In the genomic region with DNA sequence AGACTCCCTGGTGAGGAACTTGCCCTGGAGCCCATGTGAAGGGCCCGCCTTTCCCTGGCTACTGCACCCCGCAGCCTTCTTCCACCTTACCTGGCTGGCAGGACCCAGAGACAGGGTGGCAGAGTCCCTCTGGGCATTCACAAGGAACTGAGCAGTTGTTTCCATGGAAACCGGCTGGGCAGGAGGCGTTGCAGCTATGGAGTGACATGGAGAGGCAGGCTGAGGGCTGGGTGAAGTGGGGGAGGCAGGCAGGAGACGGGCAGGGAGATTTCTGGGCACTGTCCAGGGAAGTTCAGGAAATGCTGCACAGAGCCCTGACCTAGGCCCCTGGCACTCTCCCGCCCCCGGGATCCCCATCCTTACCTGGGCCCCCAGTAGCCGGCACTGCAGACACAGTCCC, we compare ENCODE assay signal across 18 cellular contexts. TPM values are rescaled to one million over a fixed set of nuclear protein-coding genes. Genes with fewer than 3 reads are reported as not detected.
A peak's percentile ranks its signal among the peaks of the same experiment; 100 is the strongest.
DNase-seq lines count a peak whose midpoint lies in the region; ATAC-seq, FAIRE-seq and TF ChIP-seq lines count a peak whose summit lies in the region.
"Had no signal": no experiment of that assay in that cellular context is flagged by ENCODE, and none has a peak within 500 bp of the region (broad histone marks: within the 10 kb centered on the region; RNA-seq: fewer than 3 reads in every experiment).

No MANE protein-coding gene starts in this region.

- no peaks in the 10 kb centered on the region for H3K27me3 Mint-ChIP-seq in MCF 10A (ENCODE audit: insufficient read depth, unreplicated experiment)
- no peaks in the 10 kb centered on the region for H3K27me3 Mint-ChIP-seq in stimulated activated memory B cell treated with anti-CD40 and anti-IgM and Interleukin-4, amounts not matched to agents 10 μg/mL and 1 μg/mL and 100 μg/mL, for 72 hours
- peaks cover 4 to 10% (median 9%) of the 10 kb centered on the region in 3 donors for H3K27me3 Mint-ChIP-seq in immature natural killer cell (ENCODE audit: low read depth in 3 of 3)
- H3K27me3 Mint-ChIP-seq: activated CD4-positive, alpha-beta T cell treated with anti-CD3 and anti-CD28 coated beads for 36 hours; activated naive CD8-positive, alpha-beta T cell; T-helper 17 cell had no signal

- no peak for FAIRE-seq in GM12892 (lab: Jason Lieb, UNC)
- FAIRE-seq: small intestine had no signal

- in situ Hi-C loops in T47D (cut with HindIII; ENCODE audit: low pct_unique_long_range_greater_than_20kb, low sequenced_read_pairs) = no loop called here

- no TSS peak for BruUV-seq in MCF 10A (replicated peaks; lab: Mats Ljungman, UMichigan)

- intact Hi-C loops in MCF 10A (cut with micrococcal nuclease) = no loop called here

- H3K4me3 Mint-ChIP-seq in MCF 10A (ENCODE audit: unreplicated experiment) (no peak overlapping the region), immature natural killer cell (no peak overlapping the region)
- no peak overlapping the region for H3K4me3 Mint-ChIP-seq in stimulated activated memory B cell treated with anti-CD40 and anti-IgM and Interleukin-4, amounts not matched to agents 10 μg/mL and 1 μg/mL and 100 μg/mL, for 72 hours
- H3K4me3 Mint-ChIP-seq: activated CD4-positive, alpha-beta T cell treated with anti-CD3 and anti-CD28 coated beads for 36 hours; activated naive CD8-positive, alpha-beta T cell; T-helper 17 cell had no signal

- H3K9me3 Mint-ChIP-seq in MCF 10A (ENCODE audit: unreplicated experiment) (no peaks in the 10 kb centered on the region), immature natural killer cell (no peaks in the 10 kb centered on the region)
- no peaks in the 10 kb centered on the region for H3K9me3 Mint-ChIP-seq in stimulated activated memory B cell treated with anti-CD40 and anti-IgM and Interleukin-4, amounts not matched to agents 10 μg/mL and 1 μg/mL and 100 μg/mL, for 72 hours

- POLR2A ChIA-PET in MCF 10A (lab: Yijun Ruan, JAX) = interaction anchor here (0.7 to 1.8 kb wide), 2 partner anchors 10 to 13 kb away, joined by 3 to 5 read pairs; no protein-coding TSS in a partner anchor

- H3K4me1 Mint-ChIP-seq in MCF 10A (ENCODE audit: insufficient read depth, unreplicated experiment) = peaks cover 7% of the 10 kb centered on the region
- H3K4me1 Mint-ChIP-seq in stimulated activated memory B cell treated with anti-CD40 and anti-IgM and Interleukin-4, amounts not matched to agents 10 μg/mL and 1 μg/mL and 100 μg/mL, for 72 hours = peaks cover 26% of the 10 kb centered on the region
- peaks cover 8% of the 10 kb centered on the region in 2 donors for H3K4me1 Mint-ChIP-seq in immature natural killer cell

- ATAC-seq in stimulated activated memory B cell treated with anti-CD40 and anti-IgM and Interleukin-4, amounts not matched to agents 10 μg/mL and 1 μg/mL and 100 μg/mL, for 72 hours = no peak
- ATAC-seq: activated CD4-positive, alpha-beta T cell treated with anti-CD3 and anti-CD28 coated beads for 36 hours; mucosa of descending colon; stimulated activated naive CD8-positive, alpha-beta T cell treated with anti-CD3 and anti-CD28 coated beads, Interleukin-15, Interleukin-2, amounts not matched to agents 100 U/mL and 50 U/mL, for 24 hours; T-helper 17 cell had no signal

- no peak overlapping the region for H3K27ac Mint-ChIP-seq in MCF 10A (ENCODE audit: low read depth, unreplicated experiment)
- peak overlapping the region; percentile 53 for H3K27ac Mint-ChIP-seq in stimulated activated memory B cell treated with anti-CD40 and anti-IgM and Interleukin-4, amounts not matched to agents 10 μg/mL and 1 μg/mL and 100 μg/mL, for 72 hours
- H3K27ac Mint-ChIP-seq in immature natural killer cell = no peak overlapping the region
- H3K27ac Mint-ChIP-seq: activated CD4-positive, alpha-beta T cell treated with anti-CD3 and anti-CD28 coated beads for 36 hours; activated naive CD8-positive, alpha-beta T cell; T-helper 17 cell had no signal

- no peak for TF ChIP-seq CTCF in MCF 10A (IDR thresholded peaks at IDR 0.05; ENCODE audit: unreplicated experiment)

- CTCF ChIA-PET in MCF 10A (lab: Yijun Ruan, JAX) = interaction anchor here (0.7 kb wide), 1 partner anchor 225 kb away, joined by 4 read pairs; no protein-coding TSS in a partner anchor

- no peaks in the 10 kb centered on the region for H3K36me3 Mint-ChIP-seq in MCF 10A (ENCODE audit: insufficient read depth, unreplicated experiment)
- H3K36me3 Mint-ChIP-seq in stimulated activated memory B cell treated with anti-CD40 and anti-IgM and Interleukin-4, amounts not matched to agents 10 μg/mL and 1 μg/mL and 100 μg/mL, for 72 hours = peaks cover 6% of the 10 kb centered on the region
- no peaks in the 10 kb centered on the region for H3K36me3 Mint-ChIP-seq in immature natural killer cell
- H3K36me3 Mint-ChIP-seq: activated naive CD8-positive, alpha-beta T cell had no signal

- DNase-seq in T47D (ENCODE audit: low read depth in 1 of 2, low spot score in 1 of 2) (peak; percentile 41 to 78), MCF 10A (ENCODE audit: unreplicated experiment) (no peak), NCI-H2227 (lab: John Stamatoyannopoulos, UW; ENCODE audit: unreplicated experiment) (peak; percentile 69), islet precursor cell (peak; percentile 73), immature natural killer cell (no peak), GM12892 (ENCODE audit: insufficient read length) (no peak), NAMALWA (ENCODE audit: low spot score) (no peak)
- DNase-seq: activated CD4-positive, alpha-beta T cell treated with anti-CD3 and anti-CD28 coated beads for 36 hours; BE2C; foreskin melanocyte; mucosa of descending colon; NCI-H82; small intestine; stimulated activated naive CD8-positive, alpha-beta T cell treated with anti-CD3 and anti-CD28 coated beads, Interleukin-15, Interleukin-2, amounts not matched to agents 100 U/mL and 50 U/mL, for 24 hours; T-helper 17 cell; uterus had no signal

- TF ChIP-seq POLR2A in GM12892 (IDR thresholded peaks at IDR 0.05; ENCODE audit: low read depth, low read length) = no peak

RNA-seq across cellular contexts. Expression of a gene that starts 6.0 kb away (rescaled TPM):
- 0.40 and 0.47 TPM in 2 replicates for total RNA-seq in MCF 10A (2022)
- under 1 TPM; 0.12 to 0.95 (median 0.64) TPM for polyA plus RNA-seq in immature natural killer cell
- 0.64 TPM for polyA plus RNA-seq in GM12892 (2012; ENCODE audit: missing spikeins)

RNA-seq across cellular contexts. Expression of a gene that starts 10.1 kb away (rescaled TPM):
- total RNA-seq in MCF 10A (2022) = 1.6 and 2.6 TPM in 2 replicates
- polyA plus RNA-seq in immature natural killer cell = 10 to 100 TPM in 1 of 3 donors, 1 to 10 TPM in 2; 5.0 to 12.7 (median 9.2) TPM
- polyA plus RNA-seq in GM12892 (2012; ENCODE audit: missing spikeins) = 2.1 TPM

RNA-seq across cellular contexts. Expression of a gene that starts 10.9 kb away (rescaled TPM):
- 3.1 and 5.6 TPM in 2 replicates for total RNA-seq in MCF 10A (2022)
- 1 to 10 TPM; 3.6 to 8.3 (median 4.5) TPM for polyA plus RNA-seq in immature natural killer cell
- polyA plus RNA-seq in GM12892 (2012; ENCODE audit: missing spikeins) = 4.9 TPM

RNA-seq across cellular contexts. Expression of a gene that starts 45.1 kb away (rescaled TPM):
- 239 and 261 TPM in 2 replicates for total RNA-seq in MCF 10A (2022)
- 100 to 1,000 TPM in 1 of 3 donors, 10 to 100 TPM in 2; 57.0 to 198 (median 84.1) TPM for polyA plus RNA-seq in immature natural killer cell
- polyA plus RNA-seq in GM12892 (2012; ENCODE audit: missing spikeins) = 119 TPM

Comparison
In these comparisons a context has a peak if more than half of its experiments do, and no peak if none do; other contexts are left out.
1. DNase-seq: peak in T47D (2 of 2), NCI-H2227 (single experiment) and islet precursor cell (single experiment); none in MCF 10A (single experiment), immature natural killer cell (0 of 3), GM12892 (single experiment) and NAMALWA (single experiment).